ENCODE assay signal across 14 cellular contexts in genomic region chrX:130186645-130187044, GRCh38. TPM values are rescaled to one million over a fixed set of nuclear protein-coding genes. Genes with fewer than 3 reads are reported as not detected.
"Had no signal": no experiment of that assay in that cellular context is flagged by ENCODE, and none has a peak within 500 bp of the region (broad histone marks: within the 10 kb centered on the region; RNA-seq: fewer than 3 reads in every experiment).

No MANE protein-coding gene starts in this region.

- H3K9me3 ChIP-seq: lower lobe of right lung had no signal

- H3K4me1 Mint-ChIP-seq: brain had no signal

- H3K9me3 Mint-ChIP-seq: activated naive CD4-positive, alpha-beta T cell treated with anti-CD3 and anti-CD28 coated beads, Interleukin-2, amount 50 U/mL, for 72 hours; effector memory CD8-positive, alpha-beta T cell; stimulated activated naive CD8-positive, alpha-beta T cell treated with anti-CD3 and anti-CD28 coated beads, Interleukin-15, Interleukin-2, amounts not matched to agents 100 ng/mL and 50 ng/mL, for 24 hours had no signal

- H3K27me3 Mint-ChIP-seq: activated CD4-positive, alpha-beta T cell treated with anti-CD3 and anti-CD28 coated beads for 36 hours; brain; effector memory CD8-positive, alpha-beta T cell; naive thymus-derived CD4-positive, alpha-beta T cell; stimulated activated naive CD8-positive, alpha-beta T cell treated with anti-CD3 and anti-CD28 coated beads, Interleukin-15, Interleukin-2, amounts not matched to agents 100 ng/mL and 50 ng/mL, for 24 hours had no signal

- H3K79me2 ChIP-seq: hepatocyte had no signal

- ATAC-seq: activated CD4-positive, alpha-beta T cell treated with anti-CD3 and anti-CD28 coated beads for 36 hours; activated naive CD4-positive, alpha-beta T cell treated with anti-CD3 and anti-CD28 coated beads, Interleukin-2, amount 50 U/mL, for 72 hours; effector memory CD8-positive, alpha-beta T cell; lower lobe of right lung; naive thymus-derived CD4-positive, alpha-beta T cell; sciatic nerve had no signal

- H3K36me3 ChIP-seq: lower lobe of right lung had no signal

- H3K36me3 Mint-ChIP-seq: activated naive CD4-positive, alpha-beta T cell treated with anti-CD3 and anti-CD28 coated beads, Interleukin-2, amount 50 U/mL, for 72 hours; brain had no signal

- H3K4me3 ChIP-seq: hepatocyte, lower lobe of right lung had no signal

- H3K27ac ChIP-seq: hepatocyte, lower lobe of right lung had no signal

- H3K4me3 Mint-ChIP-seq: activated CD4-positive, alpha-beta T cell treated with anti-CD3 and anti-CD28 coated beads for 36 hours; brain; effector memory CD8-positive, alpha-beta T cell; naive thymus-derived CD4-positive, alpha-beta T cell; stimulated activated naive CD8-positive, alpha-beta T cell treated with anti-CD3 and anti-CD28 coated beads, Interleukin-15, Interleukin-2, amounts not matched to agents 100 ng/mL and 50 ng/mL, for 24 hours had no signal

- H3K27ac Mint-ChIP-seq: activated CD4-positive, alpha-beta T cell treated with anti-CD3 and anti-CD28 coated beads for 36 hours; activated naive CD4-positive, alpha-beta T cell treated with anti-CD3 and anti-CD28 coated beads, Interleukin-2, amount 50 U/mL, for 72 hours; brain; stimulated activated naive CD8-positive, alpha-beta T cell treated with anti-CD3 and anti-CD28 coated beads, Interleukin-15, Interleukin-2, amounts not matched to agents 100 ng/mL and 50 ng/mL, for 24 hours had no signal

- H3K27me3 ChIP-seq: hepatocyte had no signal

- H2AFZ ChIP-seq: hepatocyte had no signal

- H3K4me1 ChIP-seq: lower lobe of right lung had no signal

- DNase-seq: activated CD4-positive, alpha-beta T cell treated with anti-CD3 and anti-CD28 coated beads for 36 hours; activated effector memory CD4-positive, alpha-beta T cell treated with Interleukin-2 at 50 U/mL for 16 hours; activated T-cell treated with anti-CD3 and anti-CD28 coated beads, Interleukin-2, amount 50 U/mL, for 1 hour; amygdala; effector memory CD8-positive, alpha-beta T cell; lower lobe of right lung; naive thymus-derived CD4-positive, alpha-beta T cell; occipital lobe; T1000 had no signal

- H3K4me2 ChIP-seq: hepatocyte had no signal

RNA-seq across cellular contexts. Expression of gene RAB33A, which starts 14.9 kb away (rescaled TPM):
- total RNA-seq: sciatic nerve had no signal
